ENCODE assay signal across 21 cellular contexts in genomic region chr12:20482680-20483079, GRCh38.
A peak's percentile ranks its signal among the peaks of the same experiment; 100 is the strongest.
DNase-seq lines count a peak whose midpoint lies in the region; ATAC-seq, FAIRE-seq and TF ChIP-seq lines count a peak whose summit lies in the region.
"Had no signal": no experiment of that assay in that cellular context is flagged by ENCODE, and none has a peak within 500 bp of the region (broad histone marks: within the 10 kb centered on the region; RNA-seq: fewer than 3 reads in every experiment).

No MANE protein-coding gene starts in this region.

- H3K27ac ChIP-seq in A549 (peak overlapping the region; percentile 16 to 29; a peak in 2 of 6 replicates), GM23338 (ENCODE audit: low read depth) (no peak overlapping the region)
- H3K27ac ChIP-seq: 22Rv1, BLaER1, HL-60 had no signal

- H3K4me1 ChIP-seq in A549 (peaks cover 48% of the 10 kb centered on the region), GM23338 (ENCODE audit: insufficient read depth) (no peaks in the 10 kb centered on the region)
- H3K4me1 ChIP-seq: BLaER1 had no signal

- H3K36me3 ChIP-seq in GM23338 (ENCODE audit: insufficient read depth), result no peaks in the 10 kb centered on the region
- H3K36me3 ChIP-seq: BLaER1 had no signal

- H3K4me2 ChIP-seq in A549 (0 out of 3 replicates have a peak overlapping the region, but pooled peaks have one; percentile 9), GM23338 (no peak overlapping the region)
- H3K4me2 ChIP-seq: BLaER1 had no signal

- CTCF ChIA-PET in A549 (lab: Yijun Ruan, JAX), result no interaction called here

- intact Hi-C loops in Right ventricle myocardium inferior (cut with DNase I), result no loop called here

- H3K4me1 Mint-ChIP-seq in chondrocyte (ENCODE audit: low read depth) (peaks cover 60% of the 10 kb centered on the region), nephron (peaks cover 11% of the 10 kb centered on the region), GM23338 (peaks cover 7% of the 10 kb centered on the region)
- H3K4me1 Mint-ChIP-seq: CD14-positive monocyte; CD4-positive, alpha-beta memory T cell had no signal

- H3K79me2 ChIP-seq in GM23338 (replicated peaks; ENCODE audit: insufficient read depth), result no peaks in the 10 kb centered on the region

- no peak overlapping the region for H3K4me3 Mint-ChIP-seq in chondrocyte (ENCODE audit: unreplicated experiment)
- no peak overlapping the region for H3K4me3 Mint-ChIP-seq in nephron
- no peak overlapping the region for H3K4me3 Mint-ChIP-seq in GM23338
- H3K4me3 Mint-ChIP-seq: CD14-positive monocyte; CD4-positive, alpha-beta memory T cell had no signal

- no peaks in the 10 kb centered on the region for H4K20me1 ChIP-seq in GM23338 (replicated peaks; ENCODE audit: insufficient read depth)
- H4K20me1 ChIP-seq: BLaER1 had no signal

- H3K27me3 Mint-ChIP-seq in chondrocyte (ENCODE audit: low read depth), result no peaks in the 10 kb centered on the region
- no peaks in the 10 kb centered on the region for H3K27me3 Mint-ChIP-seq in nephron (ENCODE audit: low read depth)
- H3K27me3 Mint-ChIP-seq in GM23338 (ENCODE audit: insufficient read depth, low read depth, poor library complexity), result no peaks in the 10 kb centered on the region
- H3K27me3 Mint-ChIP-seq: CD4-positive, alpha-beta memory T cell had no signal

- no peak for TF ChIP-seq POLR2A in A549 (IDR thresholded peaks at IDR 0.05; ENCODE audit: low read length)

- H3K4me3 ChIP-seq in A549, result no peak overlapping the region
- H3K4me3 ChIP-seq in GM23338, result no peak overlapping the region
- H3K4me3 ChIP-seq: BLaER1 had no signal

- no peak for TF ChIP-seq RAD21 in A549 (conservative IDR thresholded peaks at IDR 0.05 in 1 of 2, IDR thresholded peaks at IDR 0.05 in 1 of 2)

- no peaks in the 10 kb centered on the region for H3K27me3 ChIP-seq in GM23338 (ENCODE audit: insufficient read depth)
- H3K27me3 ChIP-seq: BLaER1 had no signal

- POLR2A ChIA-PET in A549 (lab: Yijun Ruan, JAX), result no interaction called here

- peak; percentile 23 for FAIRE-seq in A549 (lab: Jason Lieb, UNC)
- FAIRE-seq: GM12892, GM18507 had no signal

- H3K9me3 ChIP-seq in A549, result no peaks in the 10 kb centered on the region
- H3K9me3 ChIP-seq: BLaER1 had no signal

- 79% methylated on average over 2 of the region's 2 CpGs for WGBS in A549 (ENCODE audit: missing lambda C conversion rate)

- H2AFZ ChIP-seq in GM23338, result no peak overlapping the region

- peaks cover 2% of the 10 kb centered on the region for H3K9me3 Mint-ChIP-seq in chondrocyte (ENCODE audit: low read depth)
- no peaks in the 10 kb centered on the region for H3K9me3 Mint-ChIP-seq in nephron
- no peaks in the 10 kb centered on the region for H3K9me3 Mint-ChIP-seq in GM23338
- H3K9me3 Mint-ChIP-seq: CD14-positive monocyte had no signal

- H3K36me3 Mint-ChIP-seq in chondrocyte (ENCODE audit: low read depth) (no peaks in the 10 kb centered on the region), nephron (ENCODE audit: low read depth) (no peaks in the 10 kb centered on the region), GM23338 (ENCODE audit: low read depth) (no peaks in the 10 kb centered on the region)
- H3K36me3 Mint-ChIP-seq: CD14-positive monocyte; CD4-positive, alpha-beta memory T cell had no signal

- TF ChIP-seq CTCF in A549 (IDR thresholded peaks at IDR 0.05) (no peak), chondrocyte (IDR thresholded peaks at IDR 0.05) (no peak), nephron (IDR thresholded peaks at IDR 0.05; ENCODE audit: unreplicated experiment in 3 of 3) (no peak), GM23338 (conservative IDR thresholded peaks at IDR 0.05; ENCODE audit: low read depth in 2 of 2) (no peak)

- ATAC-seq in A549, result no peak
- ATAC-seq in Right ventricle myocardium inferior, result no peak
- ATAC-seq in GM23338, result no peak

- H3K27ac Mint-ChIP-seq in chondrocyte (ENCODE audit: unreplicated experiment) (peak overlapping the region; percentile 13), nephron (peak overlapping the region in 2 of 3 experiments; percentile 43 to 56), GM23338 (no peak overlapping the region)
- H3K27ac Mint-ChIP-seq: CD14-positive monocyte; CD4-positive, alpha-beta memory T cell had no signal

- DNase-seq in A549 (ENCODE audit: low read depth in 1 of 2, low spot score in 1 of 2) (no peak), chondrocyte (ENCODE audit: low spot score) (no peak), fibroblast of peridontal ligament (ENCODE audit: extremely low read depth) (peak; percentile 47), Right ventricle myocardium inferior (ENCODE audit: missing footprints) (no peak), islet precursor cell (no peak), GM23338 (ENCODE audit: low spot score) (no peak), hippocampal formation (lab: John Stamatoyannopoulos, UW) (no peak)
- DNase-seq: CD4-positive, alpha-beta memory T cell; DMS153; DMS79; GDM1; GOT3; H7; IMR-90 had no signal

- no peaks in the 10 kb centered on the region for H3F3A ChIP-seq in GM23338 (replicated peaks; ENCODE audit: low read depth)

- TF ChIP-seq EP300 in A549 (IDR thresholded peaks at IDR 0.05), result no peak

- H3K9me2 ChIP-seq in GM23338 (ENCODE audit: insufficient read depth), result no peaks in the 10 kb centered on the region

TF ChIP-seq in A549, 52 proteins besides CTCF, POLR2A, EP300 and RAD21:
- no peak for TF ChIP-seq HOXB5 (CRISPR knock-in tag; IDR thresholded peaks at IDR 0.05)
- no peak for TF ChIP-seq HOXA7 (CRISPR knock-in tag; IDR thresholded peaks at IDR 0.05)
- TF ChIP-seq POLR2AphosphoS2 (conservative IDR thresholded peaks at IDR 0.05; ENCODE audit: low read length), result no peak
- TF ChIP-seq ZSCAN20 (CRISPR knock-in tag; IDR thresholded peaks at IDR 0.05), result no peak
- TF ChIP-seq HES2 (IDR thresholded peaks at IDR 0.05), result no peak
- no peak for TF ChIP-seq KDM1A (IDR thresholded peaks at IDR 0.05; ENCODE audit: low read depth)
- TF ChIP-seq JUN (IDR thresholded peaks at IDR 0.05), result no peak
- TF ChIP-seq ZC3H11A (IDR thresholded peaks at IDR 0.05), result no peak
- no peak for TF ChIP-seq FOXS1 (CRISPR knock-in tag; IDR thresholded peaks at IDR 0.05)
- TF ChIP-seq SREBF2 (IDR thresholded peaks at IDR 0.05), result no peak

TF ChIP-seq in GM23338, 12 proteins besides CTCF, POLR2A, EP300 and RAD21 (continues in another document):
- TF ChIP-seq REST (IDR thresholded peaks at IDR 0.05; ENCODE audit: unreplicated experiment), result no peak
- TF ChIP-seq EZH2 (IDR thresholded peaks at IDR 0.05; ENCODE audit: low read depth, unreplicated experiment), result no peak
- TF ChIP-seq STAT1 (IDR thresholded peaks at IDR 0.05; ENCODE audit: unreplicated experiment), result no peak
- TF ChIP-seq POLR2AphosphoS5 (IDR thresholded peaks at IDR 0.05; ENCODE audit: low read depth), result no peak
- TF ChIP-seq EZH2phosphoT487 (IDR thresholded peaks at IDR 0.05; ENCODE audit: unreplicated experiment), result no peak
- no peak for TF ChIP-seq JUNB (IDR thresholded peaks at IDR 0.05; ENCODE audit: unreplicated experiment)
- TF ChIP-seq CREB1 (CRISPR knock-in tag; IDR thresholded peaks at IDR 0.05; ENCODE audit: low read depth), result no peak
- no peak for TF ChIP-seq ZNF331 (CRISPR knock-in tag; IDR thresholded peaks at IDR 0.05; ENCODE audit: low read depth)
